ENCODE assay signal across 8 cellular contexts in the genomic region with DNA sequence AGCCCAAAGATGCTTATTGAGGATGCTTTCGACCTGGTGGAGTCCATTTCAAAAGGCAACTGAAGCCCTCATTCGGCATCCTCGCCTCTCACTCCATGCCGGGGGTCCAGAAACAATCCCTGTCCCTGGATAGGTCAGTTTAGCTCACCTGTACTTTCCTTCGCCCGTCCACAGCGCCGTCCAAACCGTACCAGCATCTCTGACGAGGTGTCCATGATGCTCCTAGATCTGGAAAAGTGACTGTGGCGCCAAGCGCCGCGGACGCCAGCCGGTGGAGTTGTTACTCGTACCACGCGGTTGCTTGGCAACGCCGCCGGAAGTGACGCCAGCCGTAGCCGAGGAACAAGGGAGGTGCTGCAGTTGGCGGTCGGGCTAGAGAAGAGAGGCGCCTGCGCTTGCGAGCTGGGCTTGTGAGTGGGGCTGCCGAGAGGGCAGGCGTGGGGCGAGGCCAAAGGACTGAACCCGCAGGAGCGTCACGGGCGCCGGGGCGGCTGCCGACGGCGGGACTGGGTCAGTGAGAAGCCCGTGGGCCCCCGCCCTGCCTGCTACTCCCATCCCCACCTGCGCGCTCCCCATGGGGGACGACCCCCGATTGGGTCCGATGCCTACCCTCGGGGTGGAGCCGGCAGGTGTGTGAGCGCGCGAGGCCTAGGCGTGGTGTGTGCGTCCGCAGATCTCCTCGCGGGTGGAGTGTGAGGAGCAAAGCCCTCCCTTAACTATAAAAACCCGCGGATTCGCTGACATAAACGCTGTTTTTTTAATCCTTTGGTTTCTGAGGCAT. TPM values are rescaled to one million over a fixed set of nuclear protein-coding genes. Genes with fewer than 3 reads are reported as not detected.
DNase-seq lines count a peak whose midpoint lies in the region; ATAC-seq and TF ChIP-seq lines count a peak whose summit lies in the region.

A gene with protein sequence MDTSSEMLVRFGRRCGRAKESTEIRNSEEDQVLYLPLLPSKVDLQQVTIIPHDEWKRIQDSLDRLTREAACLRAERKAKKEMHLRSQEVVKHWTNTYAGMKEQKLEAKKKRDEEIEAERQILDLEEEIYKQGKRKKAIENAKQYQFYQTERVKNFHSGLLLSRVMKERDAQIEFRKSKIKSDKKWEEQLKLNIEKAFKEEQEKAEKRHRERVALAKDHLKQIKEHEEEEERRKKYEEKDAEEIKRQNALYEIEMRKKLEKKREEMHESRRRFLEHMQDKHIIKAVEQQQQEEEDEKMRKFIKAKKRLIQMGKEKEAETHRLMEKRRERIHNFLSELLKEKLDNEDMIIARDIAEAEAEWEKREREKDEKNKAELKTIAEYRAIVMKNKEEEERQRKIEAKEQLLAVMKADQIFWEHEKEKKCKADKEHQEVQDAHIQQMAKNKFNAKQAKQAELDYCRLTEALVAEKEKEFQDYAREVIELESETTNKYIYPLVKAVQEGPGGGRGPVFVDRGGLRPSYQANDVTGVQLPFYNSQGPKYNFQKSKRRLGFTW (minus strand): TSS at position 293 of the 781 bp plus-strand sequence. CDS start 78 bp downstream, at position 215.
A gene with protein sequence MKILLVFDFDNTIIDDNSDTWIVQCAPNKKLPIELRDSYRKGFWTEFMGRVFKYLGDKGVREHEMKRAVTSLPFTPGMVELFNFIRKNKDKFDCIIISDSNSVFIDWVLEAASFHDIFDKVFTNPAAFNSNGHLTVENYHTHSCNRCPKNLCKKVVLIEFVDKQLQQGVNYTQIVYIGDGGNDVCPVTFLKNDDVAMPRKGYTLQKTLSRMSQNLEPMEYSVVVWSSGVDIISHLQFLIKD (plus strand): TSS at position 357 of the 781 bp plus-strand sequence. CDS start 6,503 bp downstream, outside the sequence.

- H3K4me3 Mint-ChIP-seq in WTC11 (peak within 1 kb of the TSS; percentile 89), immature natural killer cell (peak within 1 kb of the TSS; percentile 87 to 95 (median 91))

- POLR2A ChIA-PET in WTC11 (lab: Charles Lee): interaction anchor here (0.5 kb wide), 1 partner anchor 104 kb away, joined by 3 read pairs; a partner anchor contains a TSS

- H4K20me1 ChIP-seq in smooth muscle cell (ENCODE audit: low read depth): no peaks in the 10 kb centered on the region

- peaks cover 9% of the 10 kb centered on the region for H3K36me3 Mint-ChIP-seq in WTC11
- H3K36me3 Mint-ChIP-seq in immature natural killer cell: peaks cover 3 to 7% (median 5%) of the 10 kb centered on the region in 3 donors

- peaks cover 11% of the 10 kb centered on the region for H3K27me3 Mint-ChIP-seq in WTC11 (ENCODE audit: low read depth)
- H3K27me3 Mint-ChIP-seq in immature natural killer cell (ENCODE audit: low read depth in 3 of 3): peaks cover 18 to 31% (median 21%) of the 10 kb centered on the region in 3 donors

- H3K79me2 ChIP-seq in smooth muscle cell (ENCODE audit: low read depth): no peaks in the 10 kb centered on the region

- in situ Hi-C loops in GM18951 (cut with MboI; ENCODE audit: low sequenced_read_pairs, unreplicated experiment): no loop called here

- H3K4me3 ChIP-seq in smooth muscle cell: peak within 1 kb of the TSS; percentile 83

- H3K36me3 ChIP-seq in smooth muscle cell (ENCODE audit: low read depth): no peaks in the 10 kb centered on the region

- peaks cover 3% of the 10 kb centered on the region for H3K4me1 ChIP-seq in smooth muscle cell (ENCODE audit: low read depth)

- H3K9me3 Mint-ChIP-seq in WTC11 (peaks cover 3% of the 10 kb centered on the region; the same call in 1 of the 2 replicates), immature natural killer cell (peaks cover 2 to 13% (median 11%) of the 10 kb centered on the region in 6 donors)

- H2AFZ ChIP-seq in smooth muscle cell (ENCODE audit: low read depth): peak within 1 kb of the TSS; percentile 99

- CTCF ChIA-PET in WTC11 (lab: Charles Lee): no interaction called here

- peaks cover 3% of the 10 kb centered on the region for H3F3A ChIP-seq in smooth muscle cell (ENCODE audit: low read depth)

- H3K27ac Mint-ChIP-seq in WTC11 (peak within 1 kb of the TSS; percentile 69), immature natural killer cell (peak within 1 kb of the TSS; percentile 96 to 99 (median 98))

- H3K27ac ChIP-seq in caudate nucleus (ENCODE audit: low read depth, low read length) (peak within 1 kb of the TSS; percentile 72), smooth muscle cell (ENCODE audit: low read depth) (peak within 1 kb of the TSS; percentile 81)

- no peaks in the 10 kb centered on the region for H3K9me3 ChIP-seq in smooth muscle cell (replicated peaks; ENCODE audit: low read depth)

- TF ChIP-seq CTCF in WTC11 (IDR thresholded peaks at IDR 0.05) (no peak), smooth muscle cell (IDR thresholded peaks at IDR 0.05; ENCODE audit: borderline replicate concordance, insufficient read depth, poor library complexity, severe bottlenecking) (no peak)

- H3K9ac ChIP-seq in smooth muscle cell (ENCODE audit: low read depth): peak within 1 kb of the TSS; percentile 92

- peaks cover 14% of the 10 kb centered on the region for H3K4me1 Mint-ChIP-seq in WTC11
- peaks cover 17 to 18% of the 10 kb centered on the region in 2 donors for H3K4me1 Mint-ChIP-seq in immature natural killer cell

- TF ChIP-seq POLR2A in GM18951 (IDR thresholded peaks at IDR 0.05; ENCODE audit: extremely low read depth, insufficient read depth, insufficient read length): peak; percentile 88

- 1% methylated on average over 48 of the region's 63 CpGs for WGBS in smooth muscle cell (ENCODE audit: low lambda C conversion rate)

- peak; percentile 95 for DNase-seq in AG08396 (ENCODE audit: low spot score)
- peak; percentile 98 for DNase-seq in NCI-H2227 treated with DMSO at 0.1 percent for 48 hours (lab: John Stamatoyannopoulos, UW)
- peak; percentile 97 for DNase-seq in WTC11 (ENCODE audit: low spot score)
- DNase-seq in caudate nucleus (lab: John Stamatoyannopoulos, UW): peak; percentile 57 to 99 (median 95)
- DNase-seq in immature natural killer cell: peak; percentile 99
- peak; percentile 86 for DNase-seq in smooth muscle cell (lab: John Stamatoyannopoulos, UW; ENCODE audit: unreplicated experiment)

- ATAC-seq in HG03175 (IDR thresholded peaks at IDR 0.05; ENCODE audit: unreplicated experiment): peak; percentile 98
- peak; percentile 95 for ATAC-seq in WTC11

- H3K27me3 ChIP-seq in smooth muscle cell (ENCODE audit: low read depth): no peaks in the 10 kb centered on the region

- peak within 1 kb of the TSS; percentile 85 for H3K4me2 ChIP-seq in smooth muscle cell

TF ChIP-seq in WTC11, 78 proteins besides CTCF, POLR2A, EP300 and RAD21 (continues in another document):
- TF ChIP-seq, protein P1, sequence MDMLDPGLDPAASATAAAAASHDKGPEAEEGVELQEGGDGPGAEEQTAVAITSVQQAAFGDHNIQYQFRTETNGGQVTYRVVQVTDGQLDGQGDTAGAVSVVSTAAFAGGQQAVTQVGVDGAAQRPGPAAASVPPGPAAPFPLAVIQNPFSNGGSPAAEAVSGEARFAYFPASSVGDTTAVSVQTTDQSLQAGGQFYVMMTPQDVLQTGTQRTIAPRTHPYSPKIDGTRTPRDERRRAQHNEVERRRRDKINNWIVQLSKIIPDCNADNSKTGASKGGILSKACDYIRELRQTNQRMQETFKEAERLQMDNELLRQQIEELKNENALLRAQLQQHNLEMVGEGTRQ (CRISPR knock-in tag; IDR thresholded peaks at IDR 0.05): no peak
- TF ChIP-seq ZNF416 (CRISPR knock-in tag; IDR thresholded peaks at IDR 0.05): 0 out of 2 replicates have a peak, but pooled peaks have one; percentile 27
- TF ChIP-seq TEAD1 (CRISPR knock-in tag; IDR thresholded peaks at IDR 0.05): peak; percentile 82
- TF ChIP-seq JUN (CRISPR knock-in tag; IDR thresholded peaks at IDR 0.05): 0 out of 2 replicates have a peak, but pooled peaks have one; percentile 69
- TF ChIP-seq, protein P2, sequence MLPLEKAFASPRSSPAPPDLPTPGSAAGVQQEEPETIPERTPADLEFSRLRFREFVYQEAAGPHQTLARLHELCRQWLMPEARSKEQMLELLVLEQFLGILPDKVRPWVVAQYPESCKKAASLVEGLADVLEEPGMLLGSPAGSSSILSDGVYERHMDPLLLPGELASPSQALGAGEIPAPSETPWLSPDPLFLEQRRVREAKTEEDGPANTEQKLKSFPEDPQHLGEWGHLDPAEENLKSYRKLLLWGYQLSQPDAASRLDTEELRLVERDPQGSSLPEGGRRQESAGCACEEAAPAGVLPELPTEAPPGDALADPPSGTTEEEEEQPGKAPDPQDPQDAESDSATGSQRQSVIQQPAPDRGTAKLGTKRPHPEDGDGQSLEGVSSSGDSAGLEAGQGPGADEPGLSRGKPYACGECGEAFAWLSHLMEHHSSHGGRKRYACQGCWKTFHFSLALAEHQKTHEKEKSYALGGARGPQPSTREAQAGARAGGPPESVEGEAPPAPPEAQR (CRISPR knock-in tag; IDR thresholded peaks at IDR 0.05): no peak
- no peak for TF ChIP-seq MYBL2 (CRISPR knock-in tag; IDR thresholded peaks at IDR 0.05)
- TF ChIP-seq, protein P3, sequence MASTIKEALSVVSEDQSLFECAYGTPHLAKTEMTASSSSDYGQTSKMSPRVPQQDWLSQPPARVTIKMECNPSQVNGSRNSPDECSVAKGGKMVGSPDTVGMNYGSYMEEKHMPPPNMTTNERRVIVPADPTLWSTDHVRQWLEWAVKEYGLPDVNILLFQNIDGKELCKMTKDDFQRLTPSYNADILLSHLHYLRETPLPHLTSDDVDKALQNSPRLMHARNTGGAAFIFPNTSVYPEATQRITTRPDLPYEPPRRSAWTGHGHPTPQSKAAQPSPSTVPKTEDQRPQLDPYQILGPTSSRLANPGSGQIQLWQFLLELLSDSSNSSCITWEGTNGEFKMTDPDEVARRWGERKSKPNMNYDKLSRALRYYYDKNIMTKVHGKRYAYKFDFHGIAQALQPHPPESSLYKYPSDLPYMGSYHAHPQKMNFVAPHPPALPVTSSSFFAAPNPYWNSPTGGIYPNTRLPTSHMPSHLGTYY (CRISPR knock-in tag; IDR thresholded peaks at IDR 0.05): no peak

RNA-seq across cellular contexts. Expression of the first gene that starts in this region (rescaled TPM):
- total RNA-seq in WTC11 (2021): 0.20 to 0.60 TPM (median 0.25 TPM) in 3 replicates
- polyA plus RNA-seq in immature natural killer cell: not detected
- 0.13 and 0.45 TPM in 2 replicates for total RNA-seq in smooth muscle cell
- not detected in 2 replicates for polyA plus RNA-seq in smooth muscle cell

RNA-seq across cellular contexts. Expression of the second gene that starts in this region (rescaled TPM):
- total RNA-seq in WTC11 (2021) (6.1 to 8.1 TPM (median 7.3 TPM) in 3 replicates), smooth muscle cell (0.45 and 1.4 TPM in 2 replicates)
- polyA plus RNA-seq in immature natural killer cell (1 to 10 TPM; 2.5 to 4.5 (median 2.7) TPM), smooth muscle cell (0.74 and 0.86 TPM in 2 replicates)

Comparison
In these comparisons a context has a peak if more than half of its experiments do, and no peak if none do; other contexts are left out.
1. Peak in every context shown above with its lines: DNase-seq, ATAC-seq, H3K4me3 ChIP-seq and H3K27ac ChIP-seq.